1 cellular context compared by ENCODE assay signal in the genomic region with DNA sequence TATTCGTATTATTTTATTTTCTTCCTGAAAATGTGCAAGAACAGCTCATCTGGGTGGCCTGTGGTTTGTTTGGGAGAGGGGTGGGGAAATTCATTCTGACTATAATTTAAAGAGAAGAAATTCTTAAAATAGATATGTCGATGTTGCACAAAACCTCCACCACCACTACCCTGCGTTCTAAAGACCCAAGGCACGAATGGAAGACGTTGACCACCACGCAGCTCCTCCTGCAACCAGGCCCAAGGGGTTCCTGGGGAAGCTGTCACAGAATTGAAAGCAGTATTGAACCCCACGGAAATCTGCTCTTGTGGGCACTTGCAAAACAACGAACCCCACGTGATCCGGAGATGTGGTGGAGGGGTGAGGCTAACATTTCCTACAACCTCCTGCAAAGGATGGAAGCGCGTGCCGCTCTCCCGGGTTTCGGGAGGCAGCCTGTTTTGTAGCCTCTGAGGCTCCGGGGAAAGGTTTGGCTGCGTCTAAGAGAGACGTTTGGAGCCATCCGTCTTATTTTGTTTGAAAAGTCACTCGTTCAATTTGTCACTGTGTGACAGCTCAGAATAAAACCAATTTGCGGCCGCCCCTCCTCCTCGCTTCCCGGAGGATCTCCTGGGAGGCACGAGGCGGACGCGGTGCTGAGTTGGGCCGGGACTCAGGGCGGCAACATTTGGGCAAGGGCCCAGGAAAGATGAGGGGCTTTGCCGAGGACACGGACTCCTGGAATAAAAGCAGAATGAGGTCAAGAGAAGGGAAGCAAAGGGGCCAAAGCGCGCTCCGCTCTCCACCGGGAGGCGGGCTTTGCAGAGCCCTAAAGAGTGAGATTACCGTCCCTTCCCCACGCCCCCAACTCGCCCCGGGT.
TF ChIP-seq lines count a peak whose summit lies in the region.

No MANE protein-coding gene starts in this region.

TF ChIP-seq in HCT116, 20 proteins besides CTCF, POLR2A, EP300 and RAD21:
- TF ChIP-seq, protein P1, sequence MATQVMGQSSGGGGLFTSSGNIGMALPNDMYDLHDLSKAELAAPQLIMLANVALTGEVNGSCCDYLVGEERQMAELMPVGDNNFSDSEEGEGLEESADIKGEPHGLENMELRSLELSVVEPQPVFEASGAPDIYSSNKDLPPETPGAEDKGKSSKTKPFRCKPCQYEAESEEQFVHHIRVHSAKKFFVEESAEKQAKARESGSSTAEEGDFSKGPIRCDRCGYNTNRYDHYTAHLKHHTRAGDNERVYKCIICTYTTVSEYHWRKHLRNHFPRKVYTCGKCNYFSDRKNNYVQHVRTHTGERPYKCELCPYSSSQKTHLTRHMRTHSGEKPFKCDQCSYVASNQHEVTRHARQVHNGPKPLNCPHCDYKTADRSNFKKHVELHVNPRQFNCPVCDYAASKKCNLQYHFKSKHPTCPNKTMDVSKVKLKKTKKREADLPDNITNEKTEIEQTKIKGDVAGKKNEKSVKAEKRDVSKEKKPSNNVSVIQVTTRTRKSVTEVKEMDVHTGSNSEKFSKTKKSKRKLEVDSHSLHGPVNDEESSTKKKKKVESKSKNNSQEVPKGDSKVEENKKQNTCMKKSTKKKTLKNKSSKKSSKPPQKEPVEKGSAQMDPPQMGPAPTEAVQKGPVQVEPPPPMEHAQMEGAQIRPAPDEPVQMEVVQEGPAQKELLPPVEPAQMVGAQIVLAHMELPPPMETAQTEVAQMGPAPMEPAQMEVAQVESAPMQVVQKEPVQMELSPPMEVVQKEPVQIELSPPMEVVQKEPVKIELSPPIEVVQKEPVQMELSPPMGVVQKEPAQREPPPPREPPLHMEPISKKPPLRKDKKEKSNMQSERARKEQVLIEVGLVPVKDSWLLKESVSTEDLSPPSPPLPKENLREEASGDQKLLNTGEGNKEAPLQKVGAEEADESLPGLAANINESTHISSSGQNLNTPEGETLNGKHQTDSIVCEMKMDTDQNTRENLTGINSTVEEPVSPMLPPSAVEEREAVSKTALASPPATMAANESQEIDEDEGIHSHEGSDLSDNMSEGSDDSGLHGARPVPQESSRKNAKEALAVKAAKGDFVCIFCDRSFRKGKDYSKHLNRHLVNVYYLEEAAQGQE (IDR thresholded peaks at IDR 0.05; ENCODE audit: low read depth), result no peak
- TF ChIP-seq EZH2 (IDR thresholded peaks at IDR 0.05), result no peak
- no peak for TF ChIP-seq EGR1 (IDR thresholded peaks at IDR 0.05; ENCODE audit: low read depth)
- TF ChIP-seq JUND (IDR thresholded peaks at IDR 0.05), result no peak
- TF ChIP-seq YY1 (IDR thresholded peaks at IDR 0.05; ENCODE audit: extremely low read depth, insufficient replicate concordance, low read depth, low read length), result no peak
- TF ChIP-seq FOSL1 (IDR thresholded peaks at IDR 0.05; ENCODE audit: low read depth), result no peak
- TF ChIP-seq SRF (IDR thresholded peaks at IDR 0.05; ENCODE audit: low read depth), result no peak
- TF ChIP-seq ZNF274 (IDR thresholded peaks at IDR 0.05; ENCODE audit: low read depth, low read length), result no peak
- TF ChIP-seq, protein P2, sequence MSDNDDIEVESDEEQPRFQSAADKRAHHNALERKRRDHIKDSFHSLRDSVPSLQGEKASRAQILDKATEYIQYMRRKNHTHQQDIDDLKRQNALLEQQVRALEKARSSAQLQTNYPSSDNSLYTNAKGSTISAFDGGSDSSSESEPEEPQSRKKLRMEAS (IDR thresholded peaks at IDR 0.05), result no peak
- TF ChIP-seq TCF7L2 (IDR thresholded peaks at IDR 0.05; ENCODE audit: borderline replicate concordance, extremely low read depth, insufficient read depth, insufficient read length), result no peak
- TF ChIP-seq, protein P3, sequence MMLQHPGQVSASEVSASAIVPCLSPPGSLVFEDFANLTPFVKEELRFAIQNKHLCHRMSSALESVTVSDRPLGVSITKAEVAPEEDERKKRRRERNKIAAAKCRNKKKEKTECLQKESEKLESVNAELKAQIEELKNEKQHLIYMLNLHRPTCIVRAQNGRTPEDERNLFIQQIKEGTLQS (IDR thresholded peaks at IDR 0.05), result no peak
- TF ChIP-seq ZFX (IDR thresholded peaks at IDR 0.05), result no peak
- TF ChIP-seq, protein P4, sequence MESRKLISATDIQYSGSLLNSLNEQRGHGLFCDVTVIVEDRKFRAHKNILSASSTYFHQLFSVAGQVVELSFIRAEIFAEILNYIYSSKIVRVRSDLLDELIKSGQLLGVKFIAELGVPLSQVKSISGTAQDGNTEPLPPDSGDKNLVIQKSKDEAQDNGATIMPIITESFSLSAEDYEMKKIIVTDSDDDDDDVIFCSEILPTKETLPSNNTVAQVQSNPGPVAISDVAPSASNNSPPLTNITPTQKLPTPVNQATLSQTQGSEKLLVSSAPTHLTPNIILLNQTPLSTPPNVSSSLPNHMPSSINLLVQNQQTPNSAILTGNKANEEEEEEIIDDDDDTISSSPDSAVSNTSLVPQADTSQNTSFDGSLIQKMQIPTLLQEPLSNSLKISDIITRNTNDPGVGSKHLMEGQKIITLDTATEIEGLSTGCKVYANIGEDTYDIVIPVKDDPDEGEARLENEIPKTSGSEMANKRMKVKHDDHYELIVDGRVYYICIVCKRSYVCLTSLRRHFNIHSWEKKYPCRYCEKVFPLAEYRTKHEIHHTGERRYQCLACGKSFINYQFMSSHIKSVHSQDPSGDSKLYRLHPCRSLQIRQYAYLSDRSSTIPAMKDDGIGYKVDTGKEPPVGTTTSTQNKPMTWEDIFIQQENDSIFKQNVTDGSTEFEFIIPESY (IDR thresholded peaks at IDR 0.05; ENCODE audit: extremely low read depth, insufficient replicate concordance, low read length), result no peak
- TF ChIP-seq ELF1 (IDR thresholded peaks at IDR 0.05; ENCODE audit: borderline replicate concordance, low read depth), result no peak
TF ChIP-seq in HCT116: peak in this region for 0.
